ENCODE assay signal across 1 cellular context in the genomic region with DNA sequence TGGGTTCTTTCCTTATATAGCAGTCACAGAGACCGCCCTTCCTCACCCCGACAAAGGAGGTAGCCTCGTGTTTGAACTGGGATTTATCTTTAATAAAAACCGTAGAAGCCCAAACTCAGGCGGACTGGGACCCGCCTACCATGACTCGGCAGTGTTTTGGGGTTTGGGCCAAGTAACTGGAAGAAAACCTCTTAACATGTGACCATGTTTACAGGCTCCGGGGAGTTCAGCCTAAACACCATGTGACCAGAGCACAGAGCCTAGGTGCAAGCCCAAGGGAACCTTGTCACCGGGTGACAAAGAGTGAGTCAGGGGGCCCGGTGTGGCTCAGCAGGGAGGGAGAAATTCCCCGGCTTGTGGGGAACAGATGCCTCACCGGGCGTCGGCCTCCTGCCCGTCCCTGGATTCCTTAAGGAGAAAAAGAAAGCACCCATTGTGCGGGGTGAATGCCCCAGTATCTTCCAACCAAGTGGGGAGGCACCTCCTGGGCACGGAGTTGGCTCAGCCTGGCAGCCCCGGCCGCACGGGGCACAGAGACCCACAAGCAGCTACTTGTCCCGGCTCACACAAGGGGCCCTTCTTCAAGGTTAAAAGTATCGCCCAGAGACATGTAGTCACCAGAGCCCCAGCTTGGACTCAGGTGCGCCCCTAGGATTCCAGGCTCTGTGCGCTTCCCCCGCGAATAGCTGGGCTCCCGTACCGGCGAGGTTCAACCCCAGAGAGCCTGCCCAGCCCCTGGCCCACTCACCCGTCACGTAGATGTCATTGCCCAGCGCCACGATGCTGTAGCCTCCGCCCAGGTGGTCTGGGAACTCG.
TF ChIP-seq lines count a peak whose summit lies in the region.

No MANE protein-coding gene starts in this region.

TF ChIP-seq in K562, 482 proteins besides CTCF, POLR2A, EP300 and RAD21 (continued from another document and continues in another):
- TF ChIP-seq ZNF41 (CRISPR knock-in tag; conservative IDR thresholded peaks at IDR 0.05) (no peak), NELFE (IDR thresholded peaks at IDR 0.05; ENCODE audit: insufficient read depth, insufficient read length) (no peak), TFAM (CRISPR knock-in tag; conservative IDR thresholded peaks at IDR 0.05) (no peak), STAT5B (CRISPR knock-in tag; IDR thresholded peaks at IDR 0.05) (no peak), NR2C2 (CRISPR knock-in tag; IDR thresholded peaks at IDR 0.05) (no peak), NR2C2 (tag; IDR thresholded peaks at IDR 0.05) (peak; percentile 85), E2F1 (CRISPR knock-in tag; IDR thresholded peaks at IDR 0.05) (no peak), SMAD1 (IDR thresholded peaks at IDR 0.05; ENCODE audit: low read depth, low read length, partially characterized antibody) (peak; percentile 61), SMAD3 (CRISPR knock-in tag; conservative IDR thresholded peaks at IDR 0.05) (no peak), NCOA6 (IDR thresholded peaks at IDR 0.05) (no peak), BCLAF1 (IDR thresholded peaks at IDR 0.05; ENCODE audit: borderline replicate concordance in 1 of 2, control insufficient read depth in 1 of 2, low read depth in 2 of 2, low read length in 1 of 2) (no peak), ZNF12 (CRISPR knock-in tag; IDR thresholded peaks at IDR 0.05) (no peak), ARNT (IDR thresholded peaks at IDR 0.05) (no peak), ESRRA (IDR thresholded peaks at IDR 0.05; ENCODE audit: borderline replicate concordance, low read depth) (peak; percentile 27; the same call in 1 of the 2 replicates), RHOXF2B (CRISPR knock-in tag; conservative IDR thresholded peaks at IDR 0.05) (no peak), ZNF274 (IDR thresholded peaks at IDR 0.05; ENCODE audit: borderline replicate concordance, low read depth, low read length) (no peak), ZNF57 (CRISPR knock-in tag; IDR thresholded peaks at IDR 0.05) (no peak), PTBP1 (IDR thresholded peaks at IDR 0.05; ENCODE audit: low read depth, low read length) (no peak), ZNF133 (CRISPR knock-in tag; IDR thresholded peaks at IDR 0.05) (no peak), ZNF408 (CRISPR knock-in tag; IDR thresholded peaks at IDR 0.05; ENCODE audit: low read depth) (no peak), NEUROD1 (IDR thresholded peaks at IDR 0.05; ENCODE audit: borderline replicate concordance, low read depth, low read length, partially characterized antibody) (no peak), MCM2 (IDR thresholded peaks at IDR 0.05; ENCODE audit: low read depth) (no peak), WHSC1 (IDR thresholded peaks at IDR 0.05; ENCODE audit: low read length) (no peak), DLX4 (CRISPR knock-in tag; IDR thresholded peaks at IDR 0.05) (no peak), ELF1 (tag; IDR thresholded peaks at IDR 0.05) (no peak), NKRF (IDR thresholded peaks at IDR 0.05; ENCODE audit: borderline replicate concordance) (peak; percentile 93), SAFB2 (IDR thresholded peaks at IDR 0.05; ENCODE audit: borderline replicate concordance, low read depth, low read length, severe bottlenecking) (no peak), ZBTB33 (CRISPR knock-in tag; IDR thresholded peaks at IDR 0.05) (no peak), POLR2AphosphoS2 (IDR thresholded peaks at IDR 0.05; ENCODE audit: low read length) (no peak), MAX (CRISPR knock-in tag; IDR thresholded peaks at IDR 0.05) (peak; percentile 88; the same call in 1 of the 2 replicates), TFE3 (CRISPR knock-in tag; IDR thresholded peaks at IDR 0.05) (peak; percentile 93), RBM22 (IDR thresholded peaks at IDR 0.05; ENCODE audit: low read depth, low read length, poor library complexity, severe bottlenecking) (no peak)
- TF ChIP-seq, protein P1, sequence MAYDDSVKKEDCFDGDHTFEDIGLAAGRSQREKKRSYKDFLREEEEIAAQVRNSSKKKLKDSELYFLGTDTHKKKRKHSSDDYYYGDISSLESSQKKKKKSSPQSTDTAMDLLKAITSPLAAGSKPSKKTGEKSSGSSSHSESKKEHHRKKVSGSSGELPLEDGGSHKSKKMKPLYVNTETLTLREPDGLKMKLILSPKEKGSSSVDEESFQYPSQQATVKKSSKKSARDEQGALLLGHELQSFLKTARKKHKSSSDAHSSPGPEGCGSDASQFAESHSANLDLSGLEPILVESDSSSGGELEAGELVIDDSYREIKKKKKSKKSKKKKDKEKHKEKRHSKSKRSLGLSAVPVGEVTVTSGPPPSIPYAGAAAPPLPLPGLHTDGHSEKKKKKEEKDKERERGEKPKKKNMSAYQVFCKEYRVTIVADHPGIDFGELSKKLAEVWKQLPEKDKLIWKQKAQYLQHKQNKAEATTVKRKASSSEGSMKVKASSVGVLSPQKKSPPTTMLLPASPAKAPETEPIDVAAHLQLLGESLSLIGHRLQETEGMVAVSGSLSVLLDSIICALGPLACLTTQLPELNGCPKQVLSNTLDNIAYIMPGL (CRISPR knock-in tag; IDR thresholded peaks at IDR 0.05): no peak; the same call in none of the 2 replicates
- TF ChIP-seq, protein P2, sequence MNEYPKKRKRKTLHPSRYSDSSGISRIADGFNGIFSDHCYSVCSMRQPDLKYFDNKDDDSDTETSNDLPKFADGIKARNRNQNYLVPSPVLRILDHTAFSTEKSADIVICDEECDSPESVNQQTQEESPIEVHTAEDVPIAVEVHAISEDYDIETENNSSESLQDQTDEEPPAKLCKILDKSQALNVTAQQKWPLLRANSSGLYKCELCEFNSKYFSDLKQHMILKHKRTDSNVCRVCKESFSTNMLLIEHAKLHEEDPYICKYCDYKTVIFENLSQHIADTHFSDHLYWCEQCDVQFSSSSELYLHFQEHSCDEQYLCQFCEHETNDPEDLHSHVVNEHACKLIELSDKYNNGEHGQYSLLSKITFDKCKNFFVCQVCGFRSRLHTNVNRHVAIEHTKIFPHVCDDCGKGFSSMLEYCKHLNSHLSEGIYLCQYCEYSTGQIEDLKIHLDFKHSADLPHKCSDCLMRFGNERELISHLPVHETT (CRISPR knock-in tag; conservative IDR thresholded peaks at IDR 0.05 in 1 of 2, IDR thresholded peaks at IDR 0.05 in 1 of 2): 0 out of 4 replicates have a peak, but pooled peaks of 1 of the 2 experiments have one; percentile 28
